ENCODE assay signal across 3 cellular contexts in the genomic region with DNA sequence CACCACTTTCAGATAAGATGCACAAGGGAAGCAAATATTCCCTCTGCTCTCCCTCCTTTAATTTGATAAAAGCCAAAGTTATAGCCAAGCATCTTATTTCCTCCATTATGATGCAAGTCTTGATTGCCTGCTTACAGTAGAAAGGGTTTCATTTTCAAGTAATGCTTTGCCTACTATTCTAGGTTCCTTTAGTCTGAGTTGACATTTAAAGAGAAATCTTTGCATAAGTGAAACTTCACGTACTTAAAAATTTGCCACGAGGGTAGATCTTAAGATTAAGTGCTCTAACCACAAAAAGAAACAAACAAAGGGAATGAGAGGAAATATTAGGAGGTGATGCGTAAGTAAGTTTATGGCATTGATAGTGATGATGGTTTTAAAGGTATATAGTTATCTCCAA.
TF ChIP-seq lines count a peak whose summit lies in the region.

No MANE protein-coding gene starts in this region.

TF ChIP-seq in HCT116, 20 proteins besides CTCF, POLR2A, EP300 and RAD21 (continued from another document):
- TF ChIP-seq SRF (IDR thresholded peaks at IDR 0.05; ENCODE audit: low read depth) (no peak), TCF7L2 (IDR thresholded peaks at IDR 0.05; ENCODE audit: borderline replicate concordance, extremely low read depth, insufficient read depth, insufficient read length) (no peak), CEBPB (IDR thresholded peaks at IDR 0.05; ENCODE audit: low read depth) (no peak), JUND (IDR thresholded peaks at IDR 0.05) (no peak)

TF ChIP-seq in WTC11, 78 proteins besides CTCF, POLR2A, EP300 and RAD21 (continued from another document):
- TF ChIP-seq, protein P1, sequence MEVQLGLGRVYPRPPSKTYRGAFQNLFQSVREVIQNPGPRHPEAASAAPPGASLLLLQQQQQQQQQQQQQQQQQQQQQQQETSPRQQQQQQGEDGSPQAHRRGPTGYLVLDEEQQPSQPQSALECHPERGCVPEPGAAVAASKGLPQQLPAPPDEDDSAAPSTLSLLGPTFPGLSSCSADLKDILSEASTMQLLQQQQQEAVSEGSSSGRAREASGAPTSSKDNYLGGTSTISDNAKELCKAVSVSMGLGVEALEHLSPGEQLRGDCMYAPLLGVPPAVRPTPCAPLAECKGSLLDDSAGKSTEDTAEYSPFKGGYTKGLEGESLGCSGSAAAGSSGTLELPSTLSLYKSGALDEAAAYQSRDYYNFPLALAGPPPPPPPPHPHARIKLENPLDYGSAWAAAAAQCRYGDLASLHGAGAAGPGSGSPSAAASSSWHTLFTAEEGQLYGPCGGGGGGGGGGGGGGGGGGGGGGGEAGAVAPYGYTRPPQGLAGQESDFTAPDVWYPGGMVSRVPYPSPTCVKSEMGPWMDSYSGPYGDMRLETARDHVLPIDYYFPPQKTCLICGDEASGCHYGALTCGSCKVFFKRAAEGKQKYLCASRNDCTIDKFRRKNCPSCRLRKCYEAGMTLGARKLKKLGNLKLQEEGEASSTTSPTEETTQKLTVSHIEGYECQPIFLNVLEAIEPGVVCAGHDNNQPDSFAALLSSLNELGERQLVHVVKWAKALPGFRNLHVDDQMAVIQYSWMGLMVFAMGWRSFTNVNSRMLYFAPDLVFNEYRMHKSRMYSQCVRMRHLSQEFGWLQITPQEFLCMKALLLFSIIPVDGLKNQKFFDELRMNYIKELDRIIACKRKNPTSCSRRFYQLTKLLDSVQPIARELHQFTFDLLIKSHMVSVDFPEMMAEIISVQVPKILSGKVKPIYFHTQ (CRISPR knock-in tag; IDR thresholded peaks at IDR 0.05): no peak
- TF ChIP-seq ZNF423 (CRISPR knock-in tag; IDR thresholded peaks at IDR 0.05) (no peak), ETV6 (CRISPR knock-in tag; IDR thresholded peaks at IDR 0.05) (no peak), NFYB (CRISPR knock-in tag; conservative IDR thresholded peaks at IDR 0.05; ENCODE audit: low read depth) (no peak), JAZF1 (CRISPR knock-in tag; IDR thresholded peaks at IDR 0.05) (no peak), ZNF416 (CRISPR knock-in tag; IDR thresholded peaks at IDR 0.05) (no peak), MYBL2 (CRISPR knock-in tag; IDR thresholded peaks at IDR 0.05) (no peak), TEAD4 (CRISPR knock-in tag; IDR thresholded peaks at IDR 0.05) (no peak), ELF4 (CRISPR knock-in tag; IDR thresholded peaks at IDR 0.05; ENCODE audit: low read depth) (no peak)
- TF ChIP-seq, protein P2, sequence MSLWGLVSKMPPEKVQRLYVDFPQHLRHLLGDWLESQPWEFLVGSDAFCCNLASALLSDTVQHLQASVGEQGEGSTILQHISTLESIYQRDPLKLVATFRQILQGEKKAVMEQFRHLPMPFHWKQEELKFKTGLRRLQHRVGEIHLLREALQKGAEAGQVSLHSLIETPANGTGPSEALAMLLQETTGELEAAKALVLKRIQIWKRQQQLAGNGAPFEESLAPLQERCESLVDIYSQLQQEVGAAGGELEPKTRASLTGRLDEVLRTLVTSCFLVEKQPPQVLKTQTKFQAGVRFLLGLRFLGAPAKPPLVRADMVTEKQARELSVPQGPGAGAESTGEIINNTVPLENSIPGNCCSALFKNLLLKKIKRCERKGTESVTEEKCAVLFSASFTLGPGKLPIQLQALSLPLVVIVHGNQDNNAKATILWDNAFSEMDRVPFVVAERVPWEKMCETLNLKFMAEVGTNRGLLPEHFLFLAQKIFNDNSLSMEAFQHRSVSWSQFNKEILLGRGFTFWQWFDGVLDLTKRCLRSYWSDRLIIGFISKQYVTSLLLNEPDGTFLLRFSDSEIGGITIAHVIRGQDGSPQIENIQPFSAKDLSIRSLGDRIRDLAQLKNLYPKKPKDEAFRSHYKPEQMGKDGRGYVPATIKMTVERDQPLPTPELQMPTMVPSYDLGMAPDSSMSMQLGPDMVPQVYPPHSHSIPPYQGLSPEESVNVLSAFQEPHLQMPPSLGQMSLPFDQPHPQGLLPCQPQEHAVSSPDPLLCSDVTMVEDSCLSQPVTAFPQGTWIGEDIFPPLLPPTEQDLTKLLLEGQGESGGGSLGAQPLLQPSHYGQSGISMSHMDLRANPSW (CRISPR knock-in tag; conservative IDR thresholded peaks at IDR 0.05; ENCODE audit: low read depth): no peak
- TF ChIP-seq, protein P3, sequence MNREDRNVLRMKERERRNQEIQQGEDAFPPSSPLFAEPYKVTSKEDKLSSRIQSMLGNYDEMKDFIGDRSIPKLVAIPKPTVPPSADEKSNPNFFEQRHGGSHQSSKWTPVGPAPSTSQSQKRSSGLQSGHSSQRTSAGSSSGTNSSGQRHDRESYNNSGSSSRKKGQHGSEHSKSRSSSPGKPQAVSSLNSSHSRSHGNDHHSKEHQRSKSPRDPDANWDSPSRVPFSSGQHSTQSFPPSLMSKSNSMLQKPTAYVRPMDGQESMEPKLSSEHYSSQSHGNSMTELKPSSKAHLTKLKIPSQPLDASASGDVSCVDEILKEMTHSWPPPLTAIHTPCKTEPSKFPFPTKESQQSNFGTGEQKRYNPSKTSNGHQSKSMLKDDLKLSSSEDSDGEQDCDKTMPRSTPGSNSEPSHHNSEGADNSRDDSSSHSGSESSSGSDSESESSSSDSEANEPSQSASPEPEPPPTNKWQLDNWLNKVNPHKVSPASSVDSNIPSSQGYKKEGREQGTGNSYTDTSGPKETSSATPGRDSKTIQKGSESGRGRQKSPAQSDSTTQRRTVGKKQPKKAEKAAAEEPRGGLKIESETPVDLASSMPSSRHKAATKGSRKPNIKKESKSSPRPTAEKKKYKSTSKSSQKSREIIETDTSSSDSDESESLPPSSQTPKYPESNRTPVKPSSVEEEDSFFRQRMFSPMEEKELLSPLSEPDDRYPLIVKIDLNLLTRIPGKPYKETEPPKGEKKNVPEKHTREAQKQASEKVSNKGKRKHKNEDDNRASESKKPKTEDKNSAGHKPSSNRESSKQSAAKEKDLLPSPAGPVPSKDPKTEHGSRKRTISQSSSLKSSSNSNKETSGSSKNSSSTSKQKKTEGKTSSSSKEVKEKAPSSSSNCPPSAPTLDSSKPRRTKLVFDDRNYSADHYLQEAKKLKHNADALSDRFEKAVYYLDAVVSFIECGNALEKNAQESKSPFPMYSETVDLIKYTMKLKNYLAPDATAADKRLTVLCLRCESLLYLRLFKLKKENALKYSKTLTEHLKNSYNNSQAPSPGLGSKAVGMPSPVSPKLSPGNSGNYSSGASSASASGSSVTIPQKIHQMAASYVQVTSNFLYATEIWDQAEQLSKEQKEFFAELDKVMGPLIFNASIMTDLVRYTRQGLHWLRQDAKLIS (CRISPR knock-in tag; IDR thresholded peaks at IDR 0.05; ENCODE audit: borderline replicate concordance): no peak
- TF ChIP-seq, protein P4, sequence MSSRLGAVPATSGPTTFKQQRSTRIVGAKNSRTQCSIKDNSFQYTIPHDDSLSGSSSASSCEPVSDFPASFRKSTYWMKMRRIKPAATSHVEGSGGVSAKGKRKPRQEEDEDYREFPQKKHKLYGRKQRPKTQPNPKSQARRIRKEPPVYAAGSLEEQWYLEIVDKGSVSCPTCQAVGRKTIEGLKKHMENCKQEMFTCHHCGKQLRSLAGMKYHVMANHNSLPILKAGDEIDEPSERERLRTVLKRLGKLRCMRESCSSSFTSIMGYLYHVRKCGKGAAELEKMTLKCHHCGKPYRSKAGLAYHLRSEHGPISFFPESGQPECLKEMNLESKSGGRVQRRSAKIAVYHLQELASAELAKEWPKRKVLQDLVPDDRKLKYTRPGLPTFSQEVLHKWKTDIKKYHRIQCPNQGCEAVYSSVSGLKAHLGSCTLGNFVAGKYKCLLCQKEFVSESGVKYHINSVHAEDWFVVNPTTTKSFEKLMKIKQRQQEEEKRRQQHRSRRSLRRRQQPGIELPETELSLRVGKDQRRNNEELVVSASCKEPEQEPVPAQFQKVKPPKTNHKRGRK (CRISPR knock-in tag; IDR thresholded peaks at IDR 0.05; ENCODE audit: borderline replicate concordance): no peak

TF ChIP-seq in SK-N-SH treated with all-trans-retinoic acid at 6 μM for 48 hours, 23 proteins besides CTCF, POLR2A, EP300 and RAD21 (continued from another document):
- TF ChIP-seq, protein P5, sequence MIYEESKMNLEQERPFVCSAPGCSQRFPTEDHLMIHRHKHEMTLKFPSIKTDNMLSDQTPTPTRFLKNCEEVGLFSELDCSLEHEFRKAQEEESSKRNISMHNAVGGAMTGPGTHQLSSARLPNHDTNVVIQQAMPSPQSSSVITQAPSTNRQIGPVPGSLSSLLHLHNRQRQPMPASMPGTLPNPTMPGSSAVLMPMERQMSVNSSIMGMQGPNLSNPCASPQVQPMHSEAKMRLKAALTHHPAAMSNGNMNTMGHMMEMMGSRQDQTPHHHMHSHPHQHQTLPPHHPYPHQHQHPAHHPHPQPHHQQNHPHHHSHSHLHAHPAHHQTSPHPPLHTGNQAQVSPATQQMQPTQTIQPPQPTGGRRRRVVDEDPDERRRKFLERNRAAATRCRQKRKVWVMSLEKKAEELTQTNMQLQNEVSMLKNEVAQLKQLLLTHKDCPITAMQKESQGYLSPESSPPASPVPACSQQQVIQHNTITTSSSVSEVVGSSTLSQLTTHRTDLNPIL (CRISPR knock-in tag; IDR thresholded peaks at IDR 0.05; ENCODE audit: low read depth): no peak
- no peak for TF ChIP-seq BACH2 (CRISPR knock-in tag; IDR thresholded peaks at IDR 0.05; ENCODE audit: borderline replicate concordance)
- TF ChIP-seq ZFP3 (CRISPR knock-in tag; IDR thresholded peaks at IDR 0.05): no peak
- TF ChIP-seq RARB (CRISPR knock-in tag; IDR thresholded peaks at IDR 0.05): no peak
- TF ChIP-seq OSR1 (CRISPR knock-in tag; IDR thresholded peaks at IDR 0.05): no peak
- TF ChIP-seq CSDC2 (CRISPR knock-in tag; IDR thresholded peaks at IDR 0.05): no peak
TF ChIP-seq in SK-N-SH treated with all-trans-retinoic acid at 6 μM for 48 hours: peak in this region for 0.
